In genomic region chr5:142683885-142684505, GRCh38 we compare ENCODE assay signal across 18 cellular contexts. TPM values are rescaled to one million over a fixed set of nuclear protein-coding genes. Genes with fewer than 3 reads are reported as not detected.
DNase-seq lines count a peak whose midpoint lies in the region; TF ChIP-seq lines count a peak whose summit lies in the region.
"Had no signal": no experiment of that assay in that cellular context is flagged by ENCODE, and none has a peak within 500 bp of the region (broad histone marks: within the 10 kb centered on the region; RNA-seq: fewer than 3 reads in every experiment).

No MANE protein-coding gene starts in this region.

- H3K36me3 ChIP-seq in HUES6 (ENCODE audit: control insufficient read depth, insufficient read depth, low read length) (no peaks in the 10 kb centered on the region; the same call in 1 of the 2 replicates), mesodermal cell (ENCODE audit: control insufficient read depth, insufficient read depth, low read length) (no peaks in the 10 kb centered on the region)
- H3K36me3 ChIP-seq: MG63, prostate gland, stomach had no signal

- H3K9me3 ChIP-seq in HUES6 (ENCODE audit: control insufficient read depth, insufficient read depth, low read depth, low read length) (peaks cover 11% of the 10 kb centered on the region), mesodermal cell (ENCODE audit: control insufficient read depth, low read length) (no peaks in the 10 kb centered on the region)
- H3K9me3 ChIP-seq: MG63, prostate gland, stomach had no signal

- H3K27me3 Mint-ChIP-seq in chondrocyte (ENCODE audit: low read depth), result no peaks in the 10 kb centered on the region

- peak overlapping the region; percentile 93 for H3K27ac Mint-ChIP-seq in chondrocyte (ENCODE audit: unreplicated experiment)
- H3K27ac Mint-ChIP-seq: activated naive CD4-positive, alpha-beta T cell treated with anti-CD3 and anti-CD28 coated beads, Interleukin-2, amount 50 U/mL, for 72 hours; activated T-cell treated with anti-CD3 and anti-CD28 coated beads, Interleukin-2, amount 50 U/mL, for 72 hours; naive thymus-derived CD4-positive, alpha-beta T cell had no signal

- no peak overlapping the region for H3K4me3 Mint-ChIP-seq in chondrocyte (ENCODE audit: unreplicated experiment)
- H3K4me3 Mint-ChIP-seq: activated T-cell treated with anti-CD3 and anti-CD28 coated beads, Interleukin-2, amount 50 U/mL, for 72 hours; naive thymus-derived CD4-positive, alpha-beta T cell had no signal

- H3K4me1 ChIP-seq in HUES6 (ENCODE audit: control insufficient read depth, insufficient read depth, low read length) (peaks cover 49% of the 10 kb centered on the region), mesodermal cell (ENCODE audit: control insufficient read depth, insufficient read depth, low read length, poor library complexity, severe bottlenecking) (peaks cover 24% of the 10 kb centered on the region)
- H3K4me1 ChIP-seq: prostate gland had no signal

- H3K4me3 ChIP-seq in HUES6 (ENCODE audit: low read depth, low read length) (no peak overlapping the region), mesodermal cell (ENCODE audit: extremely low read depth, insufficient read depth, low read length, poor library complexity, severe bottlenecking) (no peak overlapping the region)
- H3K4me3 ChIP-seq: MG63, prostate gland, stomach had no signal

- peak overlapping the region; percentile 7; the same call in 1 of the 2 replicates for H3K27ac ChIP-seq in HUES6 (ENCODE audit: low read depth, low read length)
- peak overlapping the region; percentile 52 for H3K27ac ChIP-seq in mesodermal cell (ENCODE audit: low read depth, low read length, severe bottlenecking)
- H3K27ac ChIP-seq in substantia nigra (ENCODE audit: low read depth, low read length, poor library complexity, severe bottlenecking), result peak overlapping the region; percentile 96
- H3K27ac ChIP-seq: prostate gland had no signal

- WGBS in mesodermal cell (ENCODE audit: insufficient coverage in 2 of 2), 2 experiments, result 87 to 90% methylated on average over 4 of the region's 5 CpGs

- no peak for TF ChIP-seq CTCF in chondrocyte (IDR thresholded peaks at IDR 0.05)

- no peaks in the 10 kb centered on the region for H3K27me3 ChIP-seq in HUES6 (ENCODE audit: control insufficient read depth, insufficient read depth, low read length)
- H3K27me3 ChIP-seq: MG63, stomach had no signal

- no peaks in the 10 kb centered on the region for H3K9me3 Mint-ChIP-seq in chondrocyte (ENCODE audit: low read depth)
- H3K9me3 Mint-ChIP-seq: activated naive CD4-positive, alpha-beta T cell treated with anti-CD3 and anti-CD28 coated beads, Interleukin-2, amount 50 U/mL, for 72 hours; activated T-cell treated with anti-CD3 and anti-CD28 coated beads, Interleukin-2, amount 50 U/mL, for 72 hours; naive thymus-derived CD4-positive, alpha-beta T cell had no signal

- no peak for DNase-seq in chondrocyte (ENCODE audit: low spot score)
- no peak for DNase-seq in substantia nigra (lab: John Stamatoyannopoulos, UW)
- DNase-seq in DMS153 treated with DMSO at 0.1 percent for 48 hours (lab: John Stamatoyannopoulos, UW; ENCODE audit: unreplicated experiment), result no peak
- DNase-seq in CD1c-positive myeloid dendritic cell (ENCODE audit: extremely low spot score), result no peak
- no peak for DNase-seq in dermis blood vessel endothelial cell
- no peak for DNase-seq in activated T-cell treated with anti-CD3 and anti-CD28 coated beads, Interleukin-2, amount 50 U/mL, for 1 hour
- DNase-seq: activated CD4-positive, alpha-beta T cell treated with anti-CD3 and anti-CD28 coated beads, Interleukin-2, amount 50 U/mL, for 48 hours; activated T-cell treated with anti-CD3 and anti-CD28 coated beads, Interleukin-2, amount 50 U/mL, for 72 hours; effector memory CD4-positive, alpha-beta T cell; naive thymus-derived CD4-positive, alpha-beta T cell; NCI-H1694 treated with DMSO at 0.1 percent for 48 hours; NK-92 treated with Interleukin-12 subunit alpha and Interleukin-12 subunit beta, amount 100 ng/mL, for 24 hours; stomach had no signal

- H3K9ac ChIP-seq in HUES6 (ENCODE audit: low read length), result no peak overlapping the region

- peaks cover 39% of the 10 kb centered on the region for H3K4me1 Mint-ChIP-seq in chondrocyte (ENCODE audit: low read depth)
- H3K4me1 Mint-ChIP-seq: naive thymus-derived CD4-positive, alpha-beta T cell had no signal

- no peaks in the 10 kb centered on the region for H3K36me3 Mint-ChIP-seq in chondrocyte (ENCODE audit: low read depth)
- H3K36me3 Mint-ChIP-seq: activated naive CD4-positive, alpha-beta T cell treated with anti-CD3 and anti-CD28 coated beads, Interleukin-2, amount 50 U/mL, for 72 hours had no signal

RNA-seq across cellular contexts. Expression of gene FGF1, which starts 1.9 kb away (rescaled TPM):
- total RNA-seq in chondrocyte, result 2.9 to 7.9 TPM (median 6.9 TPM) in 3 replicates
- polyA plus RNA-seq in mesodermal cell (2013, experiment 1 of 2), result 11.1 TPM
- polyA plus RNA-seq in mesodermal cell (2013, experiment 2 of 2), result 6.6 TPM
- total RNA-seq in dermis blood vessel endothelial cell, result 0.19 and 0.85 TPM in 2 replicates
- total RNA-seq: activated naive CD4-positive, alpha-beta T cell treated with anti-CD3 and anti-CD28 coated beads, Interleukin-2, amount 50 U/mL, for 72 hours; activated T-cell treated with anti-CD3 and anti-CD28 coated beads, Interleukin-2, amount 50 U/mL, for 72 hours; naive thymus-derived CD4-positive, alpha-beta T cell had no signal
- polyA plus RNA-seq: naive thymus-derived CD4-positive, alpha-beta T cell had no signal

Comparison
In these comparisons a context has a peak if more than half of its experiments do, and no peak if none do; other contexts are left out.
1. H3K27ac ChIP-seq: peak in every context shown above with its lines; median percentile 96 in substantia nigra; 52 in mesodermal cell; 7 in HUES6.